ENCODE assay signal across 16 cellular contexts in the genomic region with DNA sequence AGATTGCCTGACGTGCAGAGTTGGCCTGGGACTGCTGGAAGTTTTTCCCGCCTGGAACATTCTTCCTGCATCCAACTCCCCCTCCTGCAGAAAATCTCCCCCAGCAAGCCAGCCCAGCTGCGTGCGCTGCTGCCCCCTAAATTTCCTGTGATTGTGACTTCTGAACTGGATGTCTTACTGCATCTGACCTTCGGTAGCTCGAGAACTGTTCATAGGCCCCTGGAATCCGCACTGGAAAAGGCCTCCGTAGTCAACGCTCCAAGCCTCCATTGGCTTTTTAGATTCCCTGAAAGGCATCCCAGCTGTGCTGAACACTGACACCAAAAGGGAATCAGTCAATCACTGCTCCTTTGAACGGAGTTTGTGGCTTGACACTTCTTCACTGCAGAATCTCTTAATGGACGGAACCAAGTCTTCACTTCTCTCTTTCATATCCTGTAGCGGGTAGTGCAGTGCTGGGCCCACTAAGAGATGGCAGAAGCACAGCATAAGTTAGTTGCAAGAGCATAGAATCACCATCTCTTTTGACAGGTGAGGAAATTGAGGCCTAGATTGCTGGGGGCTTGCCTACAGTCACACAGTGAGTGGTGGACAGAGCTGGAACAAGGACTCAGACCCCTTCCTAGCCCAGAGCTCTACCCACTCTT. TPM values are rescaled to one million over a fixed set of nuclear protein-coding genes. Genes with fewer than 3 reads are reported as not detected.
"Had no signal": no experiment of that assay in that cellular context is flagged by ENCODE, and none has a peak within 500 bp of the region (broad histone marks: within the 10 kb centered on the region; RNA-seq: fewer than 3 reads in every experiment).

No MANE protein-coding gene starts in this region.

- H3K36me3 ChIP-seq: brain microvascular endothelial cell, transverse colon had no signal

- ATAC-seq: activated CD4-positive, CD25-positive, alpha-beta regulatory T cell treated with anti-CD3 and anti-CD28 coated beads, Interleukin-2, amount 50 U/mL, for 24 hours had no signal

- H3K27ac Mint-ChIP-seq: activated naive CD8-positive, alpha-beta T cell treated with anti-CD3 and anti-CD28 coated beads, Interleukin-2, amount 10 ng/mL, durations not matched to agents 7 days and 5 days; T-helper 2 cell treated with Interferon-gamma antibody and Interleukin-4, amounts not matched to agents 5 μg/mL and 100 μg/mL, for 36 hours had no signal

- H3K27me3 ChIP-seq: brain microvascular endothelial cell, transverse colon had no signal

- H3K9me3 ChIP-seq: transverse colon had no signal

- H3K36me3 Mint-ChIP-seq: activated naive CD8-positive, alpha-beta T cell treated with anti-CD3 and anti-CD28 coated beads, Interleukin-2, amount 10 ng/mL, durations not matched to agents 7 days and 5 days had no signal

- H3K9me3 Mint-ChIP-seq: T-helper 2 cell treated with Interferon-gamma antibody and Interleukin-4, amounts not matched to agents 5 μg/mL and 100 μg/mL, for 36 hours had no signal

- H3K4me3 Mint-ChIP-seq: activated naive CD8-positive, alpha-beta T cell treated with anti-CD3 and anti-CD28 coated beads, Interleukin-2, amount 10 ng/mL, durations not matched to agents 7 days and 5 days; T-helper 2 cell treated with Interferon-gamma antibody and Interleukin-4, amounts not matched to agents 5 μg/mL and 100 μg/mL, for 36 hours had no signal

- H3K27ac ChIP-seq: brain microvascular endothelial cell had no signal

- H3K4me1 Mint-ChIP-seq: activated naive CD8-positive, alpha-beta T cell treated with anti-CD3 and anti-CD28 coated beads, Interleukin-2, amount 10 ng/mL, durations not matched to agents 7 days and 5 days had no signal

- DNase-seq: activated CD4-positive, alpha-beta T cell treated with anti-CD3 and anti-CD28 coated beads, Interleukin-2, amount 50 U/mL, for 1 hour; activated CD8-positive, alpha-beta memory T cell treated with anti-CD3 and anti-CD28 coated beads for 24 hours; activated naive CD4-positive, alpha-beta T cell; activated naive CD8-positive, alpha-beta T cell treated with anti-CD3 and anti-CD28 coated beads, Interleukin-2, amount 10 ng/mL, durations not matched to agents 7 days and 5 days; brain microvascular endothelial cell; effector CD8-positive, alpha-beta T cell; foreskin fibroblast; glutamatergic neuron; kidney glomerular epithelial cell; stimulated activated CD4-positive, alpha-beta T cell treated with anti-CD3 and anti-CD28 coated beads, Interleukin-4, amount 100 ng/mL, for 1 hour; stimulated activated naive CD4-positive, alpha-beta T cell; transverse colon had no signal

- H3K4me3 ChIP-seq: transverse colon had no signal

RNA-seq across cellular contexts. Expression of a gene that starts 14.2 kb away (rescaled TPM):
- total RNA-seq: activated naive CD8-positive, alpha-beta T cell treated with anti-CD3 and anti-CD28 coated beads, Interleukin-2, amount 10 ng/mL, durations not matched to agents 7 days and 5 days; endothelial cell of umbilical vein; pulmonary artery endothelial cell had no signal
- polyA plus RNA-seq: endothelial cell of umbilical vein had no signal
